ENCODE assay signal across 8 cellular contexts in the genomic region with DNA sequence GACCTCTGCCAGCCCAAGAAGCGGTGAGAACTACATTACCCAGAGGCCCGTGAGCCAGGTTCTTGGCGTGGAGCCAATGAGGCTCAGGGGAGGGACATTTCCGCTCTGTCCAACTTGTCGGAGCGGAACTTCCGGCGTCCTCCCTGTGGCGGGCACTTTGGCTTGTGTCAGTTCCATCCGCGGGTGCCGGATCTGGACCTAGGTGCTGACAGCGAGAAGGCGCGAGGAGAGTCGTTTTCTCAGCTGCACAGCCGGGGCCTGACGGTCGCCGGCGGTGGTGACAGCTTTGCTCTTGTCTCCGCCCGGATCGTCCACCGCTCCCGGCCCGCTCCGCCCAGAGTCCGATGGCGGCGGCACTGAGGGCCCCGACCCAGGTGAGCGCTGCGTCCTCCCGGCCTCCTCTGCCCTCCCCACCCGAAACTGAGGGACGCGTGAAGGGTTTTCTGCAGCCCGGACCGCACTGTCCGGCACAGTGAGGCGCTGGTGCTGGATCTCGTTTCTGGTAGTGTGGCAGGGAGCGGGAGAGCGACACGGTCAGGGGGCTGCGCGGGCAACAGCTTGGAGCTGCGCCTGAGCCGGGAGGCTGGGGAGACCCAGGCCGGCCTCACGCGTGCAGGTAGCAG. TPM values are rescaled to one million over a fixed set of nuclear protein-coding genes. Genes with fewer than 3 reads are reported as not detected.
DNase-seq lines count a peak whose midpoint lies in the region; ATAC-seq, FAIRE-seq and TF ChIP-seq lines count a peak whose summit lies in the region.

TSS of gene ZNF530 (plus strand) at position 125 of the 623 bp plus-strand sequence. CDS start 4,461 bp downstream, outside the sequence.

- peak; percentile 97 for ATAC-seq in HG03460 (IDR thresholded peaks at IDR 0.05; ENCODE audit: unreplicated experiment)
- peak; percentile 97 to 100 (median 100) for ATAC-seq in right lobe of liver

- intact Hi-C loops in right lobe of liver (cut with DNase I) = no loop called here

- TF ChIP-seq CTCF in BE2C (IDR thresholded peaks at IDR 0.05; ENCODE audit: low read depth, low read length) = no peak
- no peak for TF ChIP-seq CTCF in right lobe of liver (IDR thresholded peaks at IDR 0.05)

- H3K27ac ChIP-seq in right lobe of liver = no peak within 1 kb of the TSS

- H3K27me3 ChIP-seq in BE2C (no peaks in the 10 kb centered on the region), right lobe of liver (no peaks in the 10 kb centered on the region)

- H3K4me1 ChIP-seq in BE2C (no peaks in the 10 kb centered on the region; the same call in 1 of the 2 replicates), right lobe of liver (peaks cover 0 to 5% (median 0%) of the 10 kb centered on the region in 4 donors)

- TF ChIP-seq POLR2A in right lobe of liver (IDR thresholded peaks at IDR 0.05) = no peak

- H3K4me3 ChIP-seq in BE2C (ENCODE audit: low read depth, low read length) = peak within 1 kb of the TSS; percentile 89
- peak within 1 kb of the TSS; percentile 75 to 91 (median 83) for H3K4me3 ChIP-seq in right lobe of liver

- H3K9me3 ChIP-seq in BE2C = no peaks in the 10 kb centered on the region; the same call in 1 of the 2 replicates
- peaks cover 0 to 5% (median 0%) of the 10 kb centered on the region in 4 donors for H3K9me3 ChIP-seq in right lobe of liver

- peaks cover 7% of the 10 kb centered on the region for H3K36me3 ChIP-seq in BE2C
- no peaks in the 10 kb centered on the region for H3K36me3 ChIP-seq in right lobe of liver

- peak; percentile 96 for FAIRE-seq in GM19239 (lab: Jason Lieb, UNC)

- WGBS in right lobe of liver (ENCODE audit: insufficient coverage, low coverage, low lambda C conversion rate, missing lambda C conversion rate) = 0% methylated on average over 10 of the region's 53 CpGs

- DNase-seq in BE2C (peak; percentile 94), GM19239 (ENCODE audit: insufficient read length, low spot score) (peak; percentile 80), NCI-H526 treated with DMSO at 0.1 percent for 48 hours (lab: John Stamatoyannopoulos, UW) (peak; percentile 75), ecto neural progenitor cell (ENCODE audit: low spot score) (peak; percentile 90), right lobe of liver (peak; percentile 94 to 96 (median 95))
- peak; percentile 91 to 94 for DNase-seq in activated CD4-positive, alpha-beta T cell treated with anti-CD3 and anti-CD28 coated beads, Interleukin-2, amount 50 U/mL, for 48 hours
- DNase-seq in stimulated activated CD4-positive, alpha-beta T cell treated with anti-CD3 and anti-CD28 coated beads, Interleukin-4, amount 100 ng/mL, for 24 hours = peak; percentile 91

RNA-seq across cellular contexts. Expression of gene ZNF530, which starts in this region (rescaled TPM):
- polyA plus RNA-seq in BE2C (2012; ENCODE audit: insufficient read depth, insufficient read length, low read depth) = 6.5 TPM
- 1 to 10 TPM in 1 of 6 experiments, under 1 TPM in 5; 0.25 to 1.2 (median 0.49) TPM for total RNA-seq in right lobe of liver
